In genomic region chr20:20002101-20002998, GRCh38 we compare ENCODE assay signal across 11 cellular contexts. TPM values are rescaled to one million over a fixed set of nuclear protein-coding genes. Genes with fewer than 3 reads are reported as not detected.
DNase-seq lines count a peak whose midpoint lies in the region; ATAC-seq, FAIRE-seq and TF ChIP-seq lines count a peak whose summit lies in the region.
"Had no signal": no experiment of that assay in that cellular context is flagged by ENCODE, and none has a peak within 500 bp of the region (broad histone marks: within the 10 kb centered on the region; RNA-seq: fewer than 3 reads in every experiment).

No MANE protein-coding gene starts in this region.

- TF ChIP-seq EP300 in HepG2 (IDR thresholded peaks at IDR 0.05; ENCODE audit: low read depth in 2 of 2, low read length in 2 of 2): peak; percentile 43 to 81; a peak in 3 of 4 replicates
- peak; percentile 70 for TF ChIP-seq EP300 in HepG2 (CRISPR knock-in tag; IDR thresholded peaks at IDR 0.05; ENCODE audit: borderline replicate concordance)

- TF ChIP-seq RAD21 in HepG2 (CRISPR knock-in tag; IDR thresholded peaks at IDR 0.05): 0 out of 2 replicates have a peak, but pooled peaks have one; percentile 26

- H3K4me3 Mint-ChIP-seq in activated naive CD8-positive, alpha-beta T cell: peak overlapping the region; percentile 79

- ATAC-seq in HepG2: peak; percentile 87

- H3K27ac Mint-ChIP-seq in activated naive CD8-positive, alpha-beta T cell: no peak overlapping the region

- TF ChIP-seq CTCF in HepG2 (CRISPR knock-in tag; IDR thresholded peaks at IDR 0.05) (no peak), WERI-Rb-1 (IDR thresholded peaks at IDR 0.05; ENCODE audit: low read depth, low read length) (no peak)

- H3K27me3 ChIP-seq in HepG2 (ENCODE audit: control insufficient read depth in 1 of 2, insufficient read depth in 2 of 2, low read length in 2 of 2) (no peaks in the 10 kb centered on the region), WERI-Rb-1 (ENCODE audit: insufficient read depth, low read depth, severe bottlenecking) (no peaks in the 10 kb centered on the region)
- peaks cover 7% of the 10 kb centered on the region for H3K27me3 ChIP-seq in effector memory CD4-positive, alpha-beta T cell (replicated peaks; ENCODE audit: control insufficient read depth, insufficient read depth, low read length, poor library complexity, severe bottlenecking)

- no peaks in the 10 kb centered on the region for H3K9me3 Mint-ChIP-seq in activated naive CD8-positive, alpha-beta T cell (ENCODE audit: low read depth)

- H3K27ac ChIP-seq in HepG2 (ENCODE audit: extremely low read length, insufficient read depth, low read length): peak overlapping the region; percentile 87
- H3K27ac ChIP-seq in temporal lobe (ENCODE audit: low read depth, low read length): peak overlapping the region; percentile 86
- no peak overlapping the region for H3K27ac ChIP-seq in WERI-Rb-1
- no peak overlapping the region for H3K27ac ChIP-seq in effector memory CD4-positive, alpha-beta T cell (ENCODE audit: insufficient read depth, low read length, poor library complexity, severe bottlenecking)

- in situ Hi-C loops in HepG2 (cut with HindIII; ENCODE audit: extremely low pct_ligation_motif_present, low pct_unique_long_range_greater_than_20kb): loop anchor here (5.0 kb wide), 1 partner anchor 100 kb away; no protein-coding TSS in a partner anchor

- no TSS peak for BruUV-seq in HepG2 (replicated peaks; lab: Mats Ljungman, UMichigan)

- peaks cover 74% of the 10 kb centered on the region for H3K4me1 ChIP-seq in HepG2 (ENCODE audit: insufficient read depth, low read length)
- H3K4me1 ChIP-seq in effector memory CD4-positive, alpha-beta T cell (ENCODE audit: control insufficient read depth, insufficient read depth, low read length, poor library complexity, severe bottlenecking): no peaks in the 10 kb centered on the region

- TF ChIP-seq POLR2A in HepG2 (IDR thresholded peaks at IDR 0.05; ENCODE audit: insufficient read depth in 1 of 2, low read depth in 2 of 2, low read length in 2 of 2): 0 out of 4 replicates have a peak, but pooled peaks of 1 of the 2 experiments have one; percentile 34

- H2AFZ ChIP-seq in HepG2 (ENCODE audit: low read length): no peak overlapping the region

- H4K20me1 ChIP-seq in HepG2 (ENCODE audit: insufficient read depth, low read length): no peaks in the 10 kb centered on the region

- DNase-seq in NOMO-1 treated with DMSO at 0.1 percent for 48 hours (lab: John Stamatoyannopoulos, UW; ENCODE audit: unreplicated experiment) (peak; percentile 17), NOMO-1 treated with dmso at 0.1 percent for 144 hours (lab: John Stamatoyannopoulos, UW; ENCODE audit: unreplicated experiment) (no peak), HepG2 (ENCODE audit: low spot score) (peak; percentile 90), WERI-Rb-1 (no peak), SHP77 treated with DMSO at 0.1 percent for 48 hours (lab: John Stamatoyannopoulos, UW) (no peak)
- DNase-seq in effector memory CD4-positive, alpha-beta T cell: no peak
- DNase-seq: NCI-H1694 treated with DMSO at 0.1 percent for 48 hours, T-helper 9 cell had no signal

- H3K36me3 Mint-ChIP-seq in activated naive CD8-positive, alpha-beta T cell: no peaks in the 10 kb centered on the region

- H3K36me3 ChIP-seq in HepG2 (replicated peaks in 1 of 2; ENCODE audit: control insufficient read depth in 1 of 2, insufficient read depth in 2 of 2, low read length in 2 of 2) (no peaks in the 10 kb centered on the region), WERI-Rb-1 (no peaks in the 10 kb centered on the region)
- no peaks in the 10 kb centered on the region for H3K36me3 ChIP-seq in effector memory CD4-positive, alpha-beta T cell (ENCODE audit: control insufficient read depth, insufficient read depth, low read length)

- peak overlapping the region; percentile 59 for H3K9ac ChIP-seq in HepG2 (ENCODE audit: insufficient read depth, low read depth, low read length)

- intact Hi-C loops in HepG2 (cut with micrococcal nuclease; ENCODE audit: unreplicated experiment): no loop called here

- no peak for FAIRE-seq in HepG2 (lab: Jason Lieb, UNC)

- peak overlapping the region; percentile 69 for H3K4me2 ChIP-seq in HepG2 (ENCODE audit: low read depth, low read length)

- POLR2A ChIA-PET in HepG2 (lab: Yijun Ruan, JAX): interaction anchor here (0.7 to 2.2 kb wide), 6 partner anchors 8 to 244 kb away, joined by 3 to 10 read pairs (median 4); partner anchors contain the start of genes CFAP61, CRNKL1, NAA20 and RIN2

- H3K4me1 Mint-ChIP-seq in activated naive CD8-positive, alpha-beta T cell (ENCODE audit: low read depth): peaks cover 14% of the 10 kb centered on the region

- H3K4me3 ChIP-seq in HepG2 (replicated peaks in 1 of 3; ENCODE audit: insufficient read depth in 1 of 3, low read depth in 2 of 3, low read length in 3 of 3) (peak overlapping the region in 2 of 3 experiments; percentile 10 to 53; a peak in 4 of 6 replicates), WERI-Rb-1 (ENCODE audit: low read depth, low read length) (no peak overlapping the region)
- H3K4me3 ChIP-seq in effector memory CD4-positive, alpha-beta T cell (ENCODE audit: insufficient read depth, low read depth, low read length, poor library complexity, severe bottlenecking): no peak overlapping the region

- no peaks in the 10 kb centered on the region for H3K9me3 ChIP-seq in HepG2 (ENCODE audit: low read length)
- no peaks in the 10 kb centered on the region for H3K9me3 ChIP-seq in WERI-Rb-1 (ENCODE audit: severe bottlenecking)
- no peaks in the 10 kb centered on the region for H3K9me3 ChIP-seq in effector memory CD4-positive, alpha-beta T cell (ENCODE audit: control insufficient read depth, low read length)

- 27% methylated on average over 9 of the region's 9 CpGs for WGBS in HepG2 (ENCODE audit: low lambda C conversion rate)

- H3K79me2 ChIP-seq in HepG2 (ENCODE audit: insufficient read depth, low read length): no peaks in the 10 kb centered on the region

- peaks cover 23% of the 10 kb centered on the region for H3K27me3 Mint-ChIP-seq in activated naive CD8-positive, alpha-beta T cell

- CTCF ChIA-PET in HepG2 (lab: Yijun Ruan, JAX; ENCODE audit: low intra/inter-chr PET ratio, low total read pairs): no interaction called here

RNA-seq across cellular contexts. Expression of gene NAA20, which starts 14.8 kb away (rescaled TPM):
- total RNA-seq in HepG2 (2016; rRNA removed; fragmentation: Illumina TruSeq; extraction: Trizol) (82.8 and 114 TPM in 2 replicates), temporal lobe (26.6 TPM)
- 21.7 and 25.6 TPM in 2 replicates for total RNA-seq in HepG2 (2016; cell fraction: cytosol; rRNA removed; fragmentation: Illumina TruSeq; extraction: Trizol; ENCODE audit: low read depth)
- total RNA-seq in HepG2 (2016; cell fraction: insoluble cytoplasmic fraction; rRNA removed; fragmentation: Illumina TruSeq; extraction: Trizol): 86.7 and 113 TPM in 2 replicates
- total RNA-seq in HepG2 (2016; cell fraction: membrane; rRNA removed; fragmentation: Illumina TruSeq; extraction: Trizol): 37.5 and 43.6 TPM in 2 replicates
- 54.4 and 60.1 TPM in 2 replicates for total RNA-seq in HepG2 (2016; cell fraction: nucleus; rRNA removed; fragmentation: Illumina TruSeq; extraction: Trizol)
- polyA plus RNA-seq in HepG2 (2011; rRNA removed): 62.9 and 81.9 TPM in 2 replicates
- polyA plus RNA-seq in HepG2 (2011; cell fraction: cytosol; rRNA removed): 50.7 and 67.7 TPM in 2 replicates
- polyA plus RNA-seq in HepG2 (2011; cell fraction: nucleus; rRNA removed): 23.7 and 25.9 TPM in 2 replicates
- polyA plus RNA-seq in HepG2 (2012): 95.6 and 106 TPM in 2 replicates
- 28.8 and 29.8 TPM in 2 replicates for polyA plus RNA-seq in HepG2 (2016; cell fraction: cytosol; fragmentation: Illumina TruSeq; extraction: Trizol; ENCODE audit: low read depth)
- 148 and 163 TPM in 2 replicates for polyA plus RNA-seq in HepG2 (2016; cell fraction: insoluble cytoplasmic fraction; fragmentation: Illumina TruSeq; extraction: Trizol; ENCODE audit: low read depth)
- polyA plus RNA-seq in HepG2 (2016; cell fraction: membrane; fragmentation: Illumina TruSeq; extraction: Trizol; ENCODE audit: low read depth): 36.9 and 37.4 TPM in 2 replicates
- polyA plus RNA-seq in HepG2 (2016; cell fraction: nucleus; fragmentation: Illumina TruSeq; extraction: Trizol; ENCODE audit: insufficient read depth, low read depth): 119 and 123 TPM in 2 replicates
- 14.8 and 29.0 TPM in 2 replicates for polyA minus RNA-seq in HepG2 (2011; rRNA and poly(A)+ RNA removed; ENCODE audit: low replicate concordance)
- 25.5 and 28.8 TPM in 2 replicates for polyA minus RNA-seq in HepG2 (2011; cell fraction: cytosol; rRNA and poly(A)+ RNA removed)
- 45.3 and 48.5 TPM in 2 replicates for polyA minus RNA-seq in HepG2 (2011; cell fraction: nucleus; rRNA and poly(A)+ RNA removed)

RNA-seq across cellular contexts. Expression of gene CRNKL1, which starts 49.9 kb away (rescaled TPM):
- total RNA-seq in HepG2 (2016; rRNA removed; fragmentation: Illumina TruSeq; extraction: Trizol): 64.5 and 103 TPM in 2 replicates
- 8.3 and 8.7 TPM in 2 replicates for total RNA-seq in HepG2 (2016; cell fraction: cytosol; rRNA removed; fragmentation: Illumina TruSeq; extraction: Trizol; ENCODE audit: low read depth)
- 62.9 and 102 TPM in 2 replicates for total RNA-seq in HepG2 (2016; cell fraction: insoluble cytoplasmic fraction; rRNA removed; fragmentation: Illumina TruSeq; extraction: Trizol)
- total RNA-seq in HepG2 (2016; cell fraction: membrane; rRNA removed; fragmentation: Illumina TruSeq; extraction: Trizol): 16.0 and 23.6 TPM in 2 replicates
- total RNA-seq in HepG2 (2016; cell fraction: nucleus; rRNA removed; fragmentation: Illumina TruSeq; extraction: Trizol): 44.4 and 50.7 TPM in 2 replicates
- 10.8 and 12.3 TPM in 2 replicates for polyA plus RNA-seq in HepG2 (2011; rRNA removed)
- 7.1 and 10.7 TPM in 2 replicates for polyA plus RNA-seq in HepG2 (2011; cell fraction: cytosol; rRNA removed)
- polyA plus RNA-seq in HepG2 (2011; cell fraction: nucleus; rRNA removed): 7.0 and 7.9 TPM in 2 replicates
- polyA plus RNA-seq in HepG2 (2012): 24.5 and 37.7 TPM in 2 replicates
- 4.5 and 4.7 TPM in 2 replicates for polyA plus RNA-seq in HepG2 (2016; cell fraction: cytosol; fragmentation: Illumina TruSeq; extraction: Trizol; ENCODE audit: low read depth)
- 69.8 and 72.6 TPM in 2 replicates for polyA plus RNA-seq in HepG2 (2016; cell fraction: insoluble cytoplasmic fraction; fragmentation: Illumina TruSeq; extraction: Trizol; ENCODE audit: low read depth)
- 7.0 and 7.5 TPM in 2 replicates for polyA plus RNA-seq in HepG2 (2016; cell fraction: membrane; fragmentation: Illumina TruSeq; extraction: Trizol; ENCODE audit: low read depth)
- 51.1 and 58.0 TPM in 2 replicates for polyA plus RNA-seq in HepG2 (2016; cell fraction: nucleus; fragmentation: Illumina TruSeq; extraction: Trizol; ENCODE audit: insufficient read depth, low read depth)
- polyA minus RNA-seq in HepG2 (2011; rRNA and poly(A)+ RNA removed; ENCODE audit: low replicate concordance): 5.1 and 9.0 TPM in 2 replicates
- 17.9 and 18.2 TPM in 2 replicates for polyA minus RNA-seq in HepG2 (2011; cell fraction: cytosol; rRNA and poly(A)+ RNA removed)
- 46.4 and 51.1 TPM in 2 replicates for polyA minus RNA-seq in HepG2 (2011; cell fraction: nucleus; rRNA and poly(A)+ RNA removed)
- total RNA-seq in temporal lobe: 53.6 TPM

RNA-seq across cellular contexts. Expression of gene CFAP61, which starts 50.0 kb away (rescaled TPM):
- total RNA-seq in HepG2 (2016; rRNA removed; fragmentation: Illumina TruSeq; extraction: Trizol) (0.27 TPM in 1 of 2 replicates, not detected in the other), temporal lobe (2.5 TPM)
- total RNA-seq in HepG2 (2016; cell fraction: cytosol; rRNA removed; fragmentation: Illumina TruSeq; extraction: Trizol; ENCODE audit: low read depth): not detected in 2 replicates
- 0.24 TPM in 1 of 2 replicates, not detected in the other for total RNA-seq in HepG2 (2016; cell fraction: insoluble cytoplasmic fraction; rRNA removed; fragmentation: Illumina TruSeq; extraction: Trizol)
- total RNA-seq in HepG2 (2016; cell fraction: membrane; rRNA removed; fragmentation: Illumina TruSeq; extraction: Trizol): not detected in 2 replicates
- total RNA-seq in HepG2 (2016; cell fraction: nucleus; rRNA removed; fragmentation: Illumina TruSeq; extraction: Trizol): 1.0 TPM in 1 of 2 replicates, not detected in the other
- not detected in 2 replicates for polyA plus RNA-seq in HepG2 (2011; rRNA removed)
- 0.12 and 0.17 TPM in 2 replicates for polyA plus RNA-seq in HepG2 (2011; cell fraction: cytosol; rRNA removed)
- polyA plus RNA-seq in HepG2 (2011; cell fraction: nucleus; rRNA removed): 0.50 TPM in 1 of 2 replicates, not detected in the other
- 0.12 TPM in 1 of 2 replicates, not detected in the other for polyA plus RNA-seq in HepG2 (2012)
- not detected in 2 replicates for polyA plus RNA-seq in HepG2 (2016; cell fraction: cytosol; fragmentation: Illumina TruSeq; extraction: Trizol; ENCODE audit: low read depth)
- polyA plus RNA-seq in HepG2 (2016; cell fraction: insoluble cytoplasmic fraction; fragmentation: Illumina TruSeq; extraction: Trizol; ENCODE audit: low read depth): not detected in 2 replicates
- not detected in 2 replicates for polyA plus RNA-seq in HepG2 (2016; cell fraction: membrane; fragmentation: Illumina TruSeq; extraction: Trizol; ENCODE audit: low read depth)
- 0.77 TPM in 1 of 2 replicates, not detected in the other for polyA plus RNA-seq in HepG2 (2016; cell fraction: nucleus; fragmentation: Illumina TruSeq; extraction: Trizol; ENCODE audit: insufficient read depth, low read depth)
- not detected in 2 replicates for polyA minus RNA-seq in HepG2 (2011; rRNA and poly(A)+ RNA removed; ENCODE audit: low replicate concordance)
- polyA minus RNA-seq in HepG2 (2011; cell fraction: cytosol; rRNA and poly(A)+ RNA removed): not detected in 2 replicates
- 0.64 TPM in 1 of 2 replicates, not detected in the other for polyA minus RNA-seq in HepG2 (2011; cell fraction: nucleus; rRNA and poly(A)+ RNA removed)
- total RNA-seq: glomerular endothelial cell had no signal

Comparison
In these comparisons a context has a peak if more than half of its experiments do, and no peak if none do; other contexts are left out.
1. DNase-seq: peak in NOMO-1 treated with DMSO at 0.1 percent for 48 hours (single experiment) and HepG2 (single experiment); none in NOMO-1 treated with dmso at 0.1 percent for 144 hours (single experiment), WERI-Rb-1 (single experiment), effector memory CD4-positive, alpha-beta T cell (0 of 3) and SHP77 treated with DMSO at 0.1 percent for 48 hours (single experiment).
2. H3K27ac ChIP-seq: peak in HepG2 (single experiment) and temporal lobe (single experiment); none in WERI-Rb-1 (single experiment) and effector memory CD4-positive, alpha-beta T cell (single experiment).
3. H3K4me3 ChIP-seq: peak in HepG2 (2 of 3); none in WERI-Rb-1 (single experiment) and effector memory CD4-positive, alpha-beta T cell (single experiment).